ENCODE assay signal across 21 cellular contexts in genomic region chr6:160039441-160039840, GRCh38.
DNase-seq lines count a peak whose midpoint lies in the region; ATAC-seq and TF ChIP-seq lines count a peak whose summit lies in the region.
"Had no signal": no experiment of that assay in that cellular context is flagged by ENCODE, and none has a peak within 500 bp of the region (broad histone marks: within the 10 kb centered on the region; RNA-seq: fewer than 3 reads in every experiment).

No MANE protein-coding gene starts in this region.

- no peaks in the 10 kb centered on the region for H3K9me3 ChIP-seq in DND-41 (ENCODE audit: insufficient read depth, low read length, severe bottlenecking)
- H3K9me3 ChIP-seq: Caco-2, HAP-1 had no signal

- no peak overlapping the region for H3K4me3 Mint-ChIP-seq in immature natural killer cell
- H3K4me3 Mint-ChIP-seq: activated T-cell treated with anti-CD3 and anti-CD28 coated beads, Interleukin-2, amount 50 U/mL, for 4 hours had no signal

- ATAC-seq in DND-41 (ENCODE audit: insufficient read depth, low read depth) (no peak), HG02938 (IDR thresholded peaks at IDR 0.05; ENCODE audit: unreplicated experiment) (no peak)
- ATAC-seq: activated T-cell treated with anti-CD3 and anti-CD28 coated beads, Interleukin-2, amount 50 U/mL, for 4 hours had no signal

- peaks cover 0 to 6% (median 2%) of the 10 kb centered on the region in 3 donors for H3K27me3 Mint-ChIP-seq in immature natural killer cell (ENCODE audit: low read depth in 3 of 3)

- H3K27ac ChIP-seq in DND-41 (ENCODE audit: low read length) = peak overlapping the region; percentile 3
- H3K27ac ChIP-seq in RWPE1 = peak overlapping the region; percentile 98
- H3K27ac ChIP-seq: 22Rv1, cardiac muscle cell, hepatocyte had no signal

- peaks cover 18 to 72% (median 27%) of the 10 kb centered on the region in 3 donors for H3K36me3 Mint-ChIP-seq in immature natural killer cell

- no peak overlapping the region for H3K4me3 ChIP-seq in DND-41 (ENCODE audit: low read depth in 1 of 2, low read length in 2 of 2)
- H3K4me3 ChIP-seq: cardiac muscle cell, HAP-1, hepatocyte had no signal

- TF ChIP-seq CTCF in DND-41 (IDR thresholded peaks at IDR 0.05; ENCODE audit: borderline replicate concordance, extremely low read depth, low read length, poor library complexity, severe bottlenecking) (no peak), RWPE1 (conservative IDR thresholded peaks at IDR 0.05; ENCODE audit: low read depth) (no peak)

- H2AFZ ChIP-seq in DND-41 (ENCODE audit: low read depth, low read length) = no peak overlapping the region
- H2AFZ ChIP-seq: hepatocyte had no signal

- H3K27me3 ChIP-seq in DND-41 (ENCODE audit: insufficient read depth, low read length, poor library complexity) = no peaks in the 10 kb centered on the region
- H3K27me3 ChIP-seq: cardiac muscle cell, hepatocyte had no signal

- no peak overlapping the region for H3K4me2 ChIP-seq in DND-41 (ENCODE audit: insufficient read depth, low read length)
- H3K4me2 ChIP-seq: hepatocyte had no signal

- H3K79me2 ChIP-seq in DND-41 (ENCODE audit: insufficient read depth, low read length) = peaks cover 33% of the 10 kb centered on the region

- H4K20me1 ChIP-seq in DND-41 (ENCODE audit: insufficient read depth, low read length) = peaks cover 16% of the 10 kb centered on the region

- peaks cover 95% of the 10 kb centered on the region for H3K36me3 ChIP-seq in DND-41 (ENCODE audit: insufficient read depth, low read length)

- H3K9me3 Mint-ChIP-seq in immature natural killer cell = no peaks in the 10 kb centered on the region
- H3K9me3 Mint-ChIP-seq: activated T-cell treated with anti-CD3 and anti-CD28 coated beads, Interleukin-2, amount 50 U/mL, for 4 hours had no signal

- POLR2A ChIA-PET in RWPE1 (lab: Yijun Ruan, JAX; ENCODE audit: low non-redundant PET) = no interaction called here

- DNase-seq in NOMO-1 treated with DMSO at 0.1 percent for 48 hours (lab: John Stamatoyannopoulos, UW; ENCODE audit: unreplicated experiment) (peak; percentile 7), NOMO-1 treated with dmso at 0.1 percent for 144 hours (lab: John Stamatoyannopoulos, UW; ENCODE audit: unreplicated experiment) (no peak), DND-41 (no peak), RWPE1 (ENCODE audit: low spot score) (no peak), immature natural killer cell (no peak), amniotic stem cell (lab: John Stamatoyannopoulos, UW) (no peak)
- no peak for DNase-seq in activated CD4-positive, alpha-beta T cell treated with anti-CD3 and anti-CD28 coated beads, Interleukin-2, amount 50 U/mL, for 1 hour
- DNase-seq: activated CD8-positive, alpha-beta memory T cell treated with anti-CD3 and anti-CD28 coated beads for 24 hours; activated T-cell treated with anti-CD3 and anti-CD28 coated beads, Interleukin-2, amount 50 U/mL, for 4 hours; Caco-2; foreskin fibroblast; NCI-H1436; NCI-H510A treated with DMSO at 0.1 percent for 48 hours; NK-92 treated with Interleukin-12 subunit alpha and Interleukin-12 subunit beta, amount 100 ng/mL, for 24 hours; nucleus accumbens; stimulated activated CD4-positive, alpha-beta T cell treated with anti-CD3 and anti-CD28 coated beads, Interleukin-4, amount 100 ng/mL, for 4 hours had no signal

- no peaks in the 10 kb centered on the region for H3K4me1 ChIP-seq in DND-41 (ENCODE audit: insufficient read depth, low read length)

- peaks cover 36 to 78% of the 10 kb centered on the region in 2 donors for H3K4me1 Mint-ChIP-seq in immature natural killer cell

- CTCF ChIA-PET in RWPE1 (lab: Yijun Ruan, JAX) = interaction anchor here (0.9 kb wide), 1 partner anchor 9 kb away, joined by 3 read pairs; no protein-coding TSS in a partner anchor

- H3K9ac ChIP-seq in DND-41 (ENCODE audit: low read depth, low read length) = no peak overlapping the region

- peak overlapping the region; percentile 5 to 89 (median 46) for H3K27ac Mint-ChIP-seq in immature natural killer cell
